ENCODE assay signal across 14 cellular contexts in genomic region chr1:150927629-150928028, GRCh38. TPM values are rescaled to one million over a fixed set of nuclear protein-coding genes. Genes with fewer than 3 reads are reported as not detected.
A peak's percentile ranks its signal among the peaks of the same experiment; 100 is the strongest.
DNase-seq lines count a peak whose midpoint lies in the region; ATAC-seq and TF ChIP-seq lines count a peak whose summit lies in the region.
"Had no signal": no experiment of that assay in that cellular context is flagged by ENCODE, and none has a peak within 500 bp of the region (broad histone marks: within the 10 kb centered on the region; RNA-seq: fewer than 3 reads in every experiment).

No MANE protein-coding gene starts in this region.

- POLR2A ChIA-PET in GM10248 (lab: Yijun Ruan, JAX), result no interaction called here

- peaks cover 2% of the 10 kb centered on the region for H3K9me3 Mint-ChIP-seq in activated T-cell treated with anti-CD3 and anti-CD28 coated beads, Interleukin-2, amount 50 U/mL, for 24 hours
- peaks cover 21% of the 10 kb centered on the region for H3K9me3 Mint-ChIP-seq in activated naive CD8-positive, alpha-beta T cell treated with anti-CD3 and anti-CD28 coated beads, Interleukin-2, amount 50 U/mL, for 24 hours
- H3K9me3 Mint-ChIP-seq in osteocyte (ENCODE audit: unreplicated experiment), result peaks cover 2% of the 10 kb centered on the region

- peaks cover 62% of the 10 kb centered on the region for H3K36me3 Mint-ChIP-seq in activated T-cell treated with anti-CD3 and anti-CD28 coated beads, Interleukin-2, amount 50 U/mL, for 24 hours (ENCODE audit: low read depth)
- peaks cover 54% of the 10 kb centered on the region for H3K36me3 Mint-ChIP-seq in activated naive CD8-positive, alpha-beta T cell treated with anti-CD3 and anti-CD28 coated beads, Interleukin-2, amount 50 U/mL, for 24 hours (ENCODE audit: low read depth)
- H3K36me3 Mint-ChIP-seq in osteocyte (ENCODE audit: unreplicated experiment), result peaks cover 31% of the 10 kb centered on the region

- CTCF ChIA-PET in GM10248 (lab: Yijun Ruan, JAX), result no interaction called here

- peak overlapping the region; percentile 95 for H3K4me3 Mint-ChIP-seq in activated T-cell treated with anti-CD3 and anti-CD28 coated beads, Interleukin-2, amount 50 U/mL, for 24 hours
- H3K4me3 Mint-ChIP-seq in activated naive CD8-positive, alpha-beta T cell treated with anti-CD3 and anti-CD28 coated beads, Interleukin-2, amount 50 U/mL, for 24 hours, result peak overlapping the region; percentile 95
- peak overlapping the region; percentile 96 for H3K4me3 Mint-ChIP-seq in osteocyte (ENCODE audit: unreplicated experiment)

- peaks cover 34% of the 10 kb centered on the region for H3K4me1 Mint-ChIP-seq in activated T-cell treated with anti-CD3 and anti-CD28 coated beads, Interleukin-2, amount 50 U/mL, for 24 hours (ENCODE audit: low read depth)
- H3K4me1 Mint-ChIP-seq in activated naive CD8-positive, alpha-beta T cell treated with anti-CD3 and anti-CD28 coated beads, Interleukin-2, amount 50 U/mL, for 24 hours, result peaks cover 29% of the 10 kb centered on the region
- H3K4me1 Mint-ChIP-seq in osteocyte (ENCODE audit: unreplicated experiment), result peaks cover 19% of the 10 kb centered on the region

- no peak for TF ChIP-seq CTCF in osteocyte (IDR thresholded peaks at IDR 0.05)
- TF ChIP-seq CTCF in GM10248 (IDR thresholded peaks at IDR 0.05; ENCODE audit: control extremely low read depth, extremely low read depth, low read depth, missing control alignments), result no peak
- no peak for TF ChIP-seq CTCF in heart left ventricle (IDR thresholded peaks at IDR 0.05)

- intact Hi-C loops in heart left ventricle (cut with DNase I), result loop anchor here in 6 of 10 donors (2.0 to 10.0 kb wide), 6 partner anchors 40 to 365 kb away; partner anchors contain the start of genes ARNT (in 4 of the 6), CERS2 (in 3 of the 6) and CTXND2 (in 1 of the 6)

- DNase-seq in activated T-cell treated with anti-CD3 and anti-CD28 coated beads, Interleukin-2, amount 50 U/mL, for 24 hours, result no peak
- DNase-seq in activated T-cell treated with anti-CD3 and anti-CD28 coated beads, Interleukin-2, amount 50 U/mL, for 1 hour, result no peak
- DNase-seq in MV-4-11 (lab: John Stamatoyannopoulos, UW) (peak; percentile 65), osteocyte (ENCODE audit: extremely low spot score, unreplicated experiment) (no peak), GM10248 (ENCODE audit: extremely low spot score) (no peak), heart left ventricle (no peak), DMS153 treated with DMSO at 0.1 percent for 48 hours (lab: John Stamatoyannopoulos, UW; ENCODE audit: unreplicated experiment) (no peak)
- DNase-seq in activated naive CD8-positive, alpha-beta T cell treated with anti-CD3 and anti-CD28 coated beads, Interleukin-2, amount 50 U/mL, for 24 hours, result no peak
- DNase-seq: amniotic stem cell, gastrocnemius medialis, MM.1S, NCI-H446 had no signal

- H3K4me1 ChIP-seq in heart left ventricle, result peaks cover 0 to 25% (median 10%) of the 10 kb centered on the region in 12 donors

- H3K9me3 ChIP-seq in heart left ventricle, result peaks cover 0 to 20% (median 3%) of the 10 kb centered on the region in 12 donors
- H3K9me3 ChIP-seq: gastrocnemius medialis had no signal

- no peaks in the 10 kb centered on the region for H3K27me3 ChIP-seq in heart left ventricle
- H3K27me3 ChIP-seq: gastrocnemius medialis had no signal

- H3K4me3 ChIP-seq in heart left ventricle, result peak overlapping the region in 1 of 12 donors; percentile 72

- no peak for TF ChIP-seq POLR2A in heart left ventricle (IDR thresholded peaks at IDR 0.05)

- no peak for ATAC-seq in activated naive CD8-positive, alpha-beta T cell treated with anti-CD3 and anti-CD28 coated beads, Interleukin-2, amount 50 U/mL, for 24 hours
- no peak for ATAC-seq in heart left ventricle
- ATAC-seq: gastrocnemius medialis, Right ventricle myocardium inferior had no signal

- 87 to 96% (median 91%) methylated on average over 4 of the region's 4 CpGs for WGBS in heart left ventricle, 4 donors

- no peaks in the 10 kb centered on the region for H3K27me3 Mint-ChIP-seq in activated T-cell treated with anti-CD3 and anti-CD28 coated beads, Interleukin-2, amount 50 U/mL, for 24 hours
- H3K27me3 Mint-ChIP-seq in activated naive CD8-positive, alpha-beta T cell treated with anti-CD3 and anti-CD28 coated beads, Interleukin-2, amount 50 U/mL, for 24 hours, result no peaks in the 10 kb centered on the region
- no peaks in the 10 kb centered on the region for H3K27me3 Mint-ChIP-seq in osteocyte (ENCODE audit: unreplicated experiment)

- peaks cover 0 to 53% (median 51%) of the 10 kb centered on the region in 9 donors for H3K36me3 ChIP-seq in heart left ventricle

- peak overlapping the region; percentile 97 for H3K27ac Mint-ChIP-seq in activated T-cell treated with anti-CD3 and anti-CD28 coated beads, Interleukin-2, amount 50 U/mL, for 24 hours
- H3K27ac Mint-ChIP-seq in activated naive CD8-positive, alpha-beta T cell treated with anti-CD3 and anti-CD28 coated beads, Interleukin-2, amount 50 U/mL, for 24 hours, result peak overlapping the region; percentile 17
- no peak overlapping the region for H3K27ac Mint-ChIP-seq in osteocyte (ENCODE audit: unreplicated experiment)

- peak overlapping the region in 1 of 12 donors; percentile 92 for H3K27ac ChIP-seq in heart left ventricle

RNA-seq across cellular contexts. Expression of gene SETDB1, which starts 1.5 kb away (rescaled TPM):
- 53.5 and 59.8 TPM in 2 replicates for total RNA-seq in osteocyte
- 10 to 100 TPM; 12.5 to 28.0 (median 17.5) TPM for total RNA-seq in heart left ventricle
- polyA plus RNA-seq in heart left ventricle, result 10 to 100 TPM; 12.7 to 12.9 TPM

RNA-seq across cellular contexts. Expression of gene CTXND2, which starts 40.7 kb away (rescaled TPM):
- total RNA-seq in osteocyte (not detected in 2 replicates), heart left ventricle (not detected)
- not detected for polyA plus RNA-seq in heart left ventricle
- total RNA-seq: gastrocnemius medialis, kidney epithelial cell, Right ventricle myocardium inferior had no signal

RNA-seq across cellular contexts. Expression of gene CERS2, which starts 47.0 kb away (rescaled TPM):
- total RNA-seq in osteocyte, result 240 and 261 TPM in 2 replicates
- 100 to 1,000 TPM in 2 of 9 donors, 10 to 100 TPM in 7; 51.7 to 113 (median 76.1) TPM for total RNA-seq in heart left ventricle
- polyA plus RNA-seq in heart left ventricle, result 10 to 100 TPM; 72.0 to 94.1 TPM

RNA-seq across cellular contexts. Expression of gene ARNT, which starts 51.2 kb away (rescaled TPM):
- total RNA-seq in osteocyte, result 42.9 and 44.2 TPM in 2 replicates
- total RNA-seq in heart left ventricle, result 10 to 100 TPM; 22.2 to 45.0 (median 32.0) TPM
- polyA plus RNA-seq in heart left ventricle, result 10 to 100 TPM; 10.3 to 18.2 TPM

RNA-seq across cellular contexts. Expression of gene ANXA9, which starts 54.5 kb away (rescaled TPM):
- total RNA-seq in osteocyte (not detected in 2 replicates), heart left ventricle (1 to 10 TPM in 1 of 9 donors, under 1 TPM in 3, not detected in 5; 0.12 to 2.0 (median 0.35) TPM)
- polyA plus RNA-seq in heart left ventricle, result under 1 TPM in 1 of 2 donors, not detected in 1; 0.19 TPM
- total RNA-seq: gastrocnemius medialis, Right ventricle myocardium inferior had no signal
